In the genomic region with DNA sequence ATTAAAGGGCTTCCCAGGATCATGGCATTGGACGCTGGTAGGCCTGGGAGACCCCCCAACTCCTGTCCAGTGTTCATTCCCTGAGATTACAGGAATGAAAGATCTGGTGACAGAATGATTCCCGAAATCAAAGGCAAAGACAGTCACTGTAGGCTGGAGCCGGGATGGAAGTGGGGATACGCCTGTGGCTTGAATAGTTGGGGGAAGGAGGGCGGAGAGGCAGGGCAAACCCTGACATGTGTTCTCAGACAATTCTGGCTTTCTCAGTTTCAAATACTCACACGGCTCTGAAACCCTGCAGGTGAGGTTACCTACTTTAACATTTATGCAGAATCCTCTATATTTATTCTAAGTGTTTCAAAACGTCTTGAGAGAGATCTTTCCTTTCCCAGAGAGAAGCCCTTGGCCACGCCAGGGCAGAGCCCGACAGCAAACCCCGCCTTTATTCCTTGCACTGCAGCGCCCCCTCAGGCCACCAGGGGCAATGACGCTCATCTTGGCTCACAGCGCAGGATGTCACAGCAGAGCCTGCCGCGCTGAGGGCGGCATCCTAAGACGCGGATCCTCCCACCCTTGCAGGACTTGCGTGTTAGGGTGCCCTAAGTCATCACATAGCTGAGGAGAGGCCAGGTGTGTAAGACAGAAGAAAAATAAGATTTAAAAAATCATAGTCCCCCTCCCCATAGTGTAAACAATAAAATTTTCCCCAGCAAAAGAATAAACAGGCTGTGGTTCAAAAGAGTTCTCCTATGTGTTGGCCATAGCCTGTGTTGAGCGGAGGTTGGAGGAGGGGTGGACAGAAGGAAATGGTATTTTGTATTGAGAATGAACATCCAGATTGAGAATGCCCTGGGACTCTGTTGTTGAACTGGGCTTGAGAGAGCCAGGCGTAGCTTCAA, we compare ENCODE assay signal across 9 cellular contexts.
DNase-seq lines count a peak whose midpoint lies in the region; ATAC-seq and TF ChIP-seq lines count a peak whose summit lies in the region.
"Had no signal": no experiment of that assay in that cellular context is flagged by ENCODE, and none has a peak within 500 bp of the region (broad histone marks: within the 10 kb centered on the region; RNA-seq: fewer than 3 reads in every experiment).

No MANE protein-coding gene starts in this region.

- no peaks in the 10 kb centered on the region for H3K9me3 ChIP-seq in A673 (ENCODE audit: low read depth, low read length, poor library complexity, severe bottlenecking)

- peak; percentile 94 for TF ChIP-seq CTCF in A673 (conservative IDR thresholded peaks at IDR 0.05; ENCODE audit: low read depth, low read length)
- TF ChIP-seq CTCF in GM12875 (IDR thresholded peaks at IDR 0.05; ENCODE audit: borderline replicate concordance, insufficient read depth, low read depth, low read length): peak; percentile 88
- peak; percentile 94 for TF ChIP-seq CTCF in VCaP (conservative IDR thresholded peaks at IDR 0.05)

- no peaks in the 10 kb centered on the region for H3K4me1 ChIP-seq in A673 (ENCODE audit: insufficient read depth, low read length, poor library complexity, severe bottlenecking)

- peak; percentile 96 for ATAC-seq in HG02678 (IDR thresholded peaks at IDR 0.05; ENCODE audit: unreplicated experiment)

- BruUV-seq in A673 (replicated peaks; lab: Mats Ljungman, UMichigan): no TSS peak

- H3K27me3 ChIP-seq in A673 (replicated peaks; ENCODE audit: insufficient read depth, low read depth, low read length, poor library complexity): no peaks in the 10 kb centered on the region

- H3K4me3 ChIP-seq in A673 (ENCODE audit: low read depth, low read length, poor library complexity, severe bottlenecking) (no peak overlapping the region), GM12875 (ENCODE audit: low read depth, low read length) (no peak overlapping the region)

- no peak overlapping the region for H3K27ac ChIP-seq in A673 (ENCODE audit: low read depth, low read length, poor library complexity, severe bottlenecking)
- no peak overlapping the region for H3K27ac ChIP-seq in VCaP
- peak overlapping the region; percentile 19 for H3K27ac ChIP-seq in substantia nigra (ENCODE audit: low read depth, low read length, poor library complexity, severe bottlenecking)

- DNase-seq in A673 (ENCODE audit: low spot score): peak; percentile 66
- peak; percentile 29 for DNase-seq in NCI-H1048 (lab: John Stamatoyannopoulos, UW)
- DNase-seq in erythroblast (lab: John Stamatoyannopoulos, UW): peak; percentile 61 to 74
- DNase-seq in mucosa of gallbladder (ENCODE audit: low spot score): peak; percentile 72
- DNase-seq in substantia nigra (lab: John Stamatoyannopoulos, UW): peak; percentile 9 to 90 (median 75)
- DNase-seq: naive B cell had no signal

- POLR2A ChIA-PET in A673 (lab: Charles Lee; ENCODE audit: low non-redundant PET): interaction anchor here (0.6 kb wide), 1 partner anchor 1774 kb away, joined by 6 read pairs; no protein-coding TSS in a partner anchor

- TF ChIP-seq POLR2A in erythroblast (IDR thresholded peaks at IDR 0.05; ENCODE audit: low read length): no peak

- intact Hi-C loops in A673 (cut with micrococcal nuclease; ENCODE audit: unreplicated experiment): loop anchor here (5.0 to 10.0 kb wide), 3 partner anchors 252 to 552 kb away; partner anchors contain the start of gene NTRK2

- CTCF ChIA-PET in A673 (lab: Charles Lee): no interaction called here

- no peaks in the 10 kb centered on the region for H3K36me3 ChIP-seq in A673 (ENCODE audit: insufficient read depth, low read length, poor library complexity, severe bottlenecking)
